ENCODE assay signal across 1 cellular context in genomic region chr9:4829956-4830355, GRCh38.
TF ChIP-seq lines count a peak whose summit lies in the region.

No MANE protein-coding gene starts in this region.

TF ChIP-seq in HCT116, 20 proteins besides CTCF, POLR2A, EP300 and RAD21 (continued from another document):
- TF ChIP-seq CBX3 (IDR thresholded peaks at IDR 0.05; ENCODE audit: low read depth) = no peak
